Comparison of ENCODE assay signal across 13 cellular contexts in the genomic region with DNA sequence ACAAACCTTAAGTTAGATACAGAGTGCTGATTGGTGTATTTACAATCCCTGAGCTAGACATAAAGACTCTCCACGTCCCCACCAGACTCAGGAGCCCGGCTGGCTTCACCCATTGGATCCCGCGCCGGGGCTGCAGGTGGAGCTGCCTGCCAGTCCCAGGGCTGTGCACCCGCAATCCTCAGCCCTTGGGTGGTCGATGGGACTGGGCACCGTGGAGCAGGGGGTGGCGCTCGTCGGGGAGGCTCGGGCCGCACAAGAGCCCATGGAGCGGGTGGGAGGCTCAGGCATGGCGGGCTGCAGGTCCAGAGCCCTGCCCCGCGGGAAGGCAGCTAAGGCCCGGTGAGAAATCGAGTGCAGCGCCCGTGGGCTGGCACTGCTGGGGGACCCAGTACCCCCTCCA. TPM values are rescaled to one million over a fixed set of nuclear protein-coding genes. Genes with fewer than 3 reads are reported as not detected.
"Had no signal": no experiment of that assay in that cellular context is flagged by ENCODE, and none has a peak within 500 bp of the region (broad histone marks: within the 10 kb centered on the region; RNA-seq: fewer than 3 reads in every experiment).

No MANE protein-coding gene starts in this region.

RNA-seq across cellular contexts. Expression of gene GSX1, which starts 44.1 kb away (rescaled TPM):
- total RNA-seq: stomach, subcutaneous adipose tissue, suprapubic skin, thoracic aorta, thyroid gland, tibial nerve, transverse colon, upper lobe of left lung, upper lobe of right lung, ureter, urinary bladder, uterus, vagina had no signal
- polyA plus RNA-seq: stomach, urinary bladder had no signal
